Comparison of ENCODE assay signal across 10 cellular contexts in genomic region chr10:14749051-14749809, GRCh38. TPM values are rescaled to one million over a fixed set of nuclear protein-coding genes. Genes with fewer than 3 reads are reported as not detected.
DNase-seq lines count a peak whose midpoint lies in the region; ATAC-seq, FAIRE-seq and TF ChIP-seq lines count a peak whose summit lies in the region.
"Had no signal": no experiment of that assay in that cellular context is flagged by ENCODE, and none has a peak within 500 bp of the region (broad histone marks: within the 10 kb centered on the region; RNA-seq: fewer than 3 reads in every experiment).

No MANE protein-coding gene starts in this region.

- ATAC-seq in GM21529 (IDR thresholded peaks at IDR 0.05; ENCODE audit: unreplicated experiment) (peak; percentile 50), GM18519 (IDR thresholded peaks at IDR 0.05; ENCODE audit: low FRiP score, unreplicated experiment) (no peak)

- H3K4me2 ChIP-seq in hepatocyte: no peak overlapping the region

- no peak for FAIRE-seq in small intestine (lab: Jason Lieb, UNC)

- no peaks in the 10 kb centered on the region for H3K9me2 ChIP-seq in hepatocyte (replicated peaks; ENCODE audit: insufficient read depth)

- H2AFZ ChIP-seq in hepatocyte: no peak overlapping the region

- H3K27ac ChIP-seq in hepatocyte: peak overlapping the region; percentile 38
- H3K27ac ChIP-seq in small intestine (ENCODE audit: low read depth in 1 of 2, low read length in 1 of 2): peak overlapping the region in 1 of 2 donors; percentile 60

- no peak for TF ChIP-seq CTCF in hepatocyte (IDR thresholded peaks at IDR 0.05; ENCODE audit: poor library complexity)

- no peaks in the 10 kb centered on the region for H3K79me2 ChIP-seq in hepatocyte

- H3K4me1 ChIP-seq in hepatocyte (ENCODE audit: insufficient read depth): peaks cover 16% of the 10 kb centered on the region
- peaks cover 3 to 7% of the 10 kb centered on the region in 2 donors for H3K4me1 ChIP-seq in small intestine (ENCODE audit: control insufficient read depth in 2 of 2, insufficient read depth in 1 of 2, low read depth in 1 of 2, low read length in 1 of 2)

- 75% methylated on average over 11 of the region's 11 CpGs for WGBS in hepatocyte (ENCODE audit: low lambda C conversion rate, missing lambda C conversion rate)
- WGBS in small intestine, 3 donors: 23 to 44% (median 33%) methylated on average over 11 of the region's 11 CpGs

- H4K20me1 ChIP-seq in hepatocyte (ENCODE audit: insufficient read depth, poor library complexity, severe bottlenecking): no peaks in the 10 kb centered on the region

- DNase-seq in RPMI8226: peak; percentile 61
- peak; percentile 27 for DNase-seq in hepatocyte (ENCODE audit: low spot score)
- DNase-seq in small intestine: peak; percentile 83
- no peak for DNase-seq in NCI-H2029 treated with DMSO at 0.1 percent for 48 hours (lab: John Stamatoyannopoulos, UW)
- DNase-seq in midbrain (lab: John Stamatoyannopoulos, UW): no peak
- no peak for DNase-seq in DMS79 (lab: John Stamatoyannopoulos, UW)
- DNase-seq: DMS153, NCI-H446 had no signal

- H3K9me3 ChIP-seq in hepatocyte (ENCODE audit: low read depth) (no peaks in the 10 kb centered on the region), small intestine (ENCODE audit: control insufficient read depth, low read depth) (no peaks in the 10 kb centered on the region)

- H3K36me3 ChIP-seq in hepatocyte (replicated peaks; ENCODE audit: insufficient read depth, low read depth) (no peaks in the 10 kb centered on the region), small intestine (ENCODE audit: control insufficient read depth in 2 of 2, insufficient read depth in 2 of 2, low read length in 2 of 2) (no peaks in the 10 kb centered on the region)

- H3K4me3 ChIP-seq in hepatocyte (no peak overlapping the region), small intestine (ENCODE audit: low read depth in 1 of 2, low read length in 2 of 2) (no peak overlapping the region)

- H3K27me3 ChIP-seq in hepatocyte (no peaks in the 10 kb centered on the region), small intestine (ENCODE audit: control insufficient read depth in 2 of 2, insufficient read depth in 2 of 2, low read length in 2 of 2) (no peaks in the 10 kb centered on the region)

RNA-seq across cellular contexts. Expression of gene FAM107B, which starts 25.5 kb away (rescaled TPM):
- 84.8 and 85.5 TPM in 2 replicates for total RNA-seq in hepatocyte
- polyA plus RNA-seq in hepatocyte (73.3 and 85.9 TPM in 2 replicates), small intestine (10 to 100 TPM; 33.3 to 38.7 (median 38.6) TPM)

Comparison
In these comparisons a context has a peak if more than half of its experiments do, and no peak if none do; other contexts are left out.
1. DNase-seq: peak in RPMI8226 (single experiment), hepatocyte (single experiment) and small intestine (single experiment); none in NCI-H2029 treated with DMSO at 0.1 percent for 48 hours (single experiment), midbrain (single experiment) and DMS79 (single experiment).